ENCODE assay signal across 8 cellular contexts in genomic region chr12:56103823-56104108, GRCh38. TPM values are rescaled to one million over a fixed set of nuclear protein-coding genes. Genes with fewer than 3 reads are reported as not detected.
DNase-seq lines count a peak whose midpoint lies in the region; ATAC-seq, FAIRE-seq and TF ChIP-seq lines count a peak whose summit lies in the region.

No MANE protein-coding gene starts in this region.

- H3K27ac ChIP-seq in heart left ventricle (peak overlapping the region; percentile 6 to 92 (median 84)), astrocyte (ENCODE audit: low read depth, low read length) (peak overlapping the region; percentile 85), upper lobe of right lung (peak overlapping the region; percentile 88)

- H3K27me3 Mint-ChIP-seq in astrocyte (ENCODE audit: low read depth, unreplicated experiment): no peaks in the 10 kb centered on the region

- peak overlapping the region; percentile 99 for H3K4me3 Mint-ChIP-seq in astrocyte (ENCODE audit: unreplicated experiment)

- H3K9me3 Mint-ChIP-seq in astrocyte (ENCODE audit: unreplicated experiment): no peaks in the 10 kb centered on the region

- ATAC-seq in heart left ventricle: no peak
- ATAC-seq in upper lobe of right lung: no peak
- no peak for ATAC-seq in HG02852 (IDR thresholded peaks at IDR 0.05; ENCODE audit: unreplicated experiment)

- no peak for FAIRE-seq in astrocyte (lab: Jason Lieb, UNC)

- no peak for TF ChIP-seq CTCF in heart left ventricle (IDR thresholded peaks at IDR 0.05)
- no peak for TF ChIP-seq CTCF in astrocyte (IDR thresholded peaks at IDR 0.05; ENCODE audit: insufficient read depth, low read depth, low read length)
- TF ChIP-seq CTCF in upper lobe of right lung (IDR thresholded peaks at IDR 0.05): no peak

- H3K4me1 ChIP-seq in heart left ventricle: peaks cover 0 to 37% (median 22%) of the 10 kb centered on the region in 12 donors
- H3K4me1 ChIP-seq in astrocyte (ENCODE audit: insufficient read depth, low read length): no peaks in the 10 kb centered on the region
- peaks cover 21% of the 10 kb centered on the region for H3K4me1 ChIP-seq in upper lobe of right lung

- H3K79me2 ChIP-seq in astrocyte (ENCODE audit: insufficient read depth, low read length): peaks cover 43% of the 10 kb centered on the region

- peaks cover 8% of the 10 kb centered on the region for H3K36me3 Mint-ChIP-seq in astrocyte (ENCODE audit: low read depth, unreplicated experiment)

- peak overlapping the region; percentile 83 for H2AFZ ChIP-seq in astrocyte (ENCODE audit: low read depth, low read length)

- peaks cover 20% of the 10 kb centered on the region for H4K20me1 ChIP-seq in astrocyte (ENCODE audit: insufficient read depth, low read length)

- peak overlapping the region; percentile 88 for H3K4me2 ChIP-seq in astrocyte (ENCODE audit: low read length)

- peak overlapping the region; percentile 95 for H3K27ac Mint-ChIP-seq in astrocyte (ENCODE audit: unreplicated experiment)

- peaks cover 12% of the 10 kb centered on the region for H3K4me1 Mint-ChIP-seq in astrocyte (ENCODE audit: low read depth, unreplicated experiment)

- H3K9ac ChIP-seq in astrocyte (ENCODE audit: low read length): peak overlapping the region; percentile 99

- H3K27me3 ChIP-seq in heart left ventricle (no peaks in the 10 kb centered on the region), astrocyte (ENCODE audit: insufficient read depth, low read length) (no peaks in the 10 kb centered on the region), upper lobe of right lung (no peaks in the 10 kb centered on the region)

- 0 to 3% (median 1%) methylated on average over 8 of the region's 8 CpGs for WGBS in heart left ventricle, 4 donors

- TF ChIP-seq POLR2A in heart left ventricle (IDR thresholded peaks at IDR 0.05): no peak

- H3K9me3 ChIP-seq in heart left ventricle (no peaks in the 10 kb centered on the region), astrocyte (ENCODE audit: insufficient read depth, low read depth, low read length) (no peaks in the 10 kb centered on the region), upper lobe of right lung (no peaks in the 10 kb centered on the region)

- intact Hi-C loops in heart left ventricle (cut with DNase I) (loop anchor here in 6 of 10 donors (1.0 to 10.0 kb wide), 7 partner anchors 13 to 369 kb away; partner anchors contain the start of genes RPL41 (in 1 of the 6) and RPS26 (in 1 of the 6)), cardiac septum (cut with DNase I) (loop anchor here (1.0 to 5.0 kb wide), 3 partner anchors 13 to 96 kb away; partner anchors contain the start of genes RPL41 and RPS26), upper lobe of right lung (cut with DNase I) (no loop called here)

- H3K36me3 ChIP-seq in heart left ventricle (peaks cover 3 to 28% (median 23%) of the 10 kb centered on the region in 9 donors), astrocyte (ENCODE audit: insufficient read depth, low read length) (peaks cover 13% of the 10 kb centered on the region), upper lobe of right lung (peaks cover 21% of the 10 kb centered on the region)

- peak overlapping the region; percentile 45 to 93 (median 84) for H3K4me3 ChIP-seq in heart left ventricle
- H3K4me3 ChIP-seq in astrocyte (ENCODE audit: insufficient read depth, low read depth, low read length): peak overlapping the region; percentile 90
- H3K4me3 ChIP-seq in upper lobe of right lung: peak overlapping the region; percentile 83

- DNase-seq in heart left ventricle (no peak), cardiac septum (ENCODE audit: low spot score) (no peak), astrocyte (ENCODE audit: low read depth) (no peak), medulla oblongata (ENCODE audit: extremely low spot score) (peak; percentile 29), upper lobe of right lung (no peak), SK-N-DZ (ENCODE audit: low spot score) (no peak)
- DNase-seq in central memory CD4-positive, alpha-beta T cell: no peak

RNA-seq across cellular contexts. Expression of gene PA2G4, which starts 0.6 kb away (rescaled TPM):
- total RNA-seq in heart left ventricle (100 to 1,000 TPM in 1 of 9 donors, 10 to 100 TPM in 8; 66.0 to 105 (median 72.4) TPM), cardiac septum (61.6 TPM), astrocyte (124 and 130 TPM in 2 replicates), upper lobe of right lung (71.4 TPM)
- polyA plus RNA-seq in heart left ventricle: 100 to 1,000 TPM in 1 of 2 donors, 10 to 100 TPM in 1; 62.4 to 187 TPM
- polyA plus RNA-seq in SK-N-DZ (2014; cell fraction: cytosol; rRNA removed): 542 and 642 TPM in 2 replicates
- 265 and 280 TPM in 2 replicates for polyA plus RNA-seq in SK-N-DZ (2014; cell fraction: nucleus; rRNA removed)

RNA-seq across cellular contexts. Expression of gene RPL41, which starts 12.7 kb away (rescaled TPM):
- total RNA-seq in heart left ventricle (1,000 to 10,000 TPM in 8 of 9 donors, 100 to 1,000 TPM in 1; 533 to 2,381 (median 1,999) TPM), cardiac septum (1,517 TPM), astrocyte (3,078 and 3,088 TPM in 2 replicates), upper lobe of right lung (2,726 TPM)
- 1,000 to 10,000 TPM in 1 of 2 donors, 100 to 1,000 TPM in 1; 752 to 4,466 TPM for polyA plus RNA-seq in heart left ventricle
- 3,750 and 3,796 TPM in 2 replicates for polyA plus RNA-seq in SK-N-DZ (2014; cell fraction: cytosol; rRNA removed)
- 2,247 and 3,087 TPM in 2 replicates for polyA plus RNA-seq in SK-N-DZ (2014; cell fraction: nucleus; rRNA removed)

RNA-seq across cellular contexts. Expression of gene ZC3H10, which starts 14.3 kb away (rescaled TPM):
- total RNA-seq in heart left ventricle (1 to 10 TPM; 2.7 to 6.4 (median 4.9) TPM), cardiac septum (6.0 TPM), astrocyte (4.1 and 4.2 TPM in 2 replicates), upper lobe of right lung (8.4 TPM)
- 1 to 10 TPM; 3.5 to 3.9 TPM for polyA plus RNA-seq in heart left ventricle
- polyA plus RNA-seq in SK-N-DZ (2014; cell fraction: cytosol; rRNA removed): 4.9 and 5.9 TPM in 2 replicates
- 5.0 and 5.6 TPM in 2 replicates for polyA plus RNA-seq in SK-N-DZ (2014; cell fraction: nucleus; rRNA removed)

RNA-seq across cellular contexts. Expression of gene ERBB3, which starts 23.8 kb away (rescaled TPM):
- total RNA-seq in heart left ventricle: 1 to 10 TPM in 8 of 9 donors, under 1 TPM in 1; 0.90 to 4.5 (median 1.8) TPM
- polyA plus RNA-seq in heart left ventricle: 1 to 10 TPM; 2.7 to 3.4 TPM
- 1.5 TPM for total RNA-seq in cardiac septum
- 2.6 and 3.8 TPM in 2 replicates for total RNA-seq in astrocyte
- 60.7 TPM for total RNA-seq in upper lobe of right lung
- polyA plus RNA-seq in SK-N-DZ (2014; cell fraction: cytosol; rRNA removed): 0.03 and 0.30 TPM in 2 replicates
- polyA plus RNA-seq in SK-N-DZ (2014; cell fraction: nucleus; rRNA removed): 0.19 and 0.42 TPM in 2 replicates

RNA-seq across cellular contexts. Expression of gene ESYT1, which starts 24.3 kb away (rescaled TPM):
- total RNA-seq in heart left ventricle: 10 to 100 TPM; 26.8 to 81.1 (median 43.4) TPM
- 10 to 100 TPM; 17.0 to 67.3 TPM for polyA plus RNA-seq in heart left ventricle
- 36.2 TPM for total RNA-seq in cardiac septum
- total RNA-seq in astrocyte: 138 and 142 TPM in 2 replicates
- 101 TPM for total RNA-seq in upper lobe of right lung
- polyA plus RNA-seq in SK-N-DZ (2014; cell fraction: cytosol; rRNA removed): 52.5 and 91.4 TPM in 2 replicates
- 56.6 and 68.2 TPM in 2 replicates for polyA plus RNA-seq in SK-N-DZ (2014; cell fraction: nucleus; rRNA removed)
